Comparison of ENCODE assay signal across 9 cellular contexts in genomic region chr5:7857361-7857760, GRCh38. TPM values are rescaled to one million over a fixed set of nuclear protein-coding genes. Genes with fewer than 3 reads are reported as not detected.
DNase-seq lines count a peak whose midpoint lies in the region; ATAC-seq, FAIRE-seq and TF ChIP-seq lines count a peak whose summit lies in the region.
"Had no signal": no experiment of that assay in that cellular context is flagged by ENCODE, and none has a peak within 500 bp of the region (broad histone marks: within the 10 kb centered on the region; RNA-seq: fewer than 3 reads in every experiment).

No MANE protein-coding gene starts in this region.

- H3K36me3 Mint-ChIP-seq in activated T-cell treated with anti-CD3 and anti-CD28 coated beads, Interleukin-2, amount 50 U/mL, for 24 hours (ENCODE audit: low read depth), result peaks cover 47% of the 10 kb centered on the region
- H3K36me3 Mint-ChIP-seq in HFFc6 (ENCODE audit: low read depth) (peaks cover 5% of the 10 kb centered on the region; the same call in 1 of the 2 replicates), WTC11 (peaks cover 15% of the 10 kb centered on the region)
- H3K36me3 Mint-ChIP-seq in stimulated activated effector memory CD8-positive, alpha-beta T cell treated with anti-CD3 and anti-CD28 coated beads, Interleukin-12 subunit alpha, Interleukin-12 subunit beta, amount 100 ng/mL, for 72 hours, result peaks cover 44% of the 10 kb centered on the region

- POLR2A ChIA-PET in WTC11 (lab: Charles Lee), result no interaction called here

- peak overlapping the region; percentile 11 for H3K27ac Mint-ChIP-seq in activated T-cell treated with anti-CD3 and anti-CD28 coated beads, Interleukin-2, amount 50 U/mL, for 24 hours
- H3K27ac Mint-ChIP-seq in HFFc6, result peak overlapping the region; percentile 29; the same call in 1 of the 2 replicates
- H3K27ac Mint-ChIP-seq in WTC11, result no peak overlapping the region
- peak overlapping the region; percentile 60 for H3K27ac Mint-ChIP-seq in stimulated activated effector memory CD8-positive, alpha-beta T cell treated with anti-CD3 and anti-CD28 coated beads, Interleukin-12 subunit alpha, Interleukin-12 subunit beta, amount 100 ng/mL, for 72 hours
- H3K27ac Mint-ChIP-seq: B cell had no signal

- H3K4me1 Mint-ChIP-seq in activated T-cell treated with anti-CD3 and anti-CD28 coated beads, Interleukin-2, amount 50 U/mL, for 24 hours (ENCODE audit: low read depth), result peaks cover 19% of the 10 kb centered on the region
- H3K4me1 Mint-ChIP-seq in HFFc6 (ENCODE audit: low read depth), result peaks cover 11% of the 10 kb centered on the region
- peaks cover 2% of the 10 kb centered on the region; the same call in 1 of the 2 replicates for H3K4me1 Mint-ChIP-seq in WTC11
- H3K4me1 Mint-ChIP-seq in stimulated activated effector memory CD8-positive, alpha-beta T cell treated with anti-CD3 and anti-CD28 coated beads, Interleukin-12 subunit alpha, Interleukin-12 subunit beta, amount 100 ng/mL, for 72 hours, result peaks cover 16% of the 10 kb centered on the region

- no peak overlapping the region for H3K4me3 Mint-ChIP-seq in activated T-cell treated with anti-CD3 and anti-CD28 coated beads, Interleukin-2, amount 50 U/mL, for 24 hours
- no peak overlapping the region for H3K4me3 Mint-ChIP-seq in HFFc6
- H3K4me3 Mint-ChIP-seq in WTC11, result no peak overlapping the region
- H3K4me3 Mint-ChIP-seq in stimulated activated effector memory CD8-positive, alpha-beta T cell treated with anti-CD3 and anti-CD28 coated beads, Interleukin-12 subunit alpha, Interleukin-12 subunit beta, amount 100 ng/mL, for 72 hours, result no peak overlapping the region
- H3K4me3 Mint-ChIP-seq: B cell had no signal

- FAIRE-seq in HTR-8/SVneo (lab: Jason Lieb, UNC), result no peak

- no peak for DNase-seq in activated T-cell treated with anti-CD3 and anti-CD28 coated beads, Interleukin-2, amount 50 U/mL, for 24 hours
- no peak for DNase-seq in activated T-cell treated with anti-CD3 and anti-CD28 coated beads, Interleukin-2, amount 50 U/mL, for 48 hours
- no peak for DNase-seq in HFFc6
- no peak for DNase-seq in WTC11 (ENCODE audit: low spot score)
- DNase-seq in stimulated activated effector memory CD8-positive, alpha-beta T cell treated with anti-CD3 and anti-CD28 coated beads, Interleukin-12 subunit alpha, Interleukin-12 subunit beta, amount 100 ng/mL, for 72 hours (ENCODE audit: low spot score in 2 of 2), result no peak
- DNase-seq in occipital lobe (lab: John Stamatoyannopoulos, UW), result no peak
- DNase-seq in HTR-8/SVneo (ENCODE audit: insufficient read length, low spot score), result no peak

- CTCF ChIA-PET in WTC11 (lab: Charles Lee), result interaction anchor here (0.7 to 3.9 kb wide), 9 partner anchors 10 to 1037 kb away, joined by 3 to 32 read pairs (median 5); partner anchors contain the start of genes FASTKD3 and MTRR

- TF ChIP-seq CTCF in HFFc6 (IDR thresholded peaks at IDR 0.05), result no peak
- no peak for TF ChIP-seq CTCF in WTC11 (IDR thresholded peaks at IDR 0.05)

- peak; percentile 45 for ATAC-seq in WTC11
- ATAC-seq in stimulated activated effector memory CD8-positive, alpha-beta T cell treated with anti-CD3 and anti-CD28 coated beads, Interleukin-12 subunit alpha, Interleukin-12 subunit beta, amount 100 ng/mL, for 72 hours, result no peak

- H3K27me3 Mint-ChIP-seq in activated T-cell treated with anti-CD3 and anti-CD28 coated beads, Interleukin-2, amount 50 U/mL, for 24 hours, result no peaks in the 10 kb centered on the region
- H3K27me3 Mint-ChIP-seq in HFFc6 (ENCODE audit: insufficient read depth) (peaks cover 5% of the 10 kb centered on the region), WTC11 (ENCODE audit: low read depth) (peaks cover 10% of the 10 kb centered on the region)
- H3K27me3 Mint-ChIP-seq: B cell had no signal

- peaks cover 2% of the 10 kb centered on the region for H3K9me3 Mint-ChIP-seq in activated T-cell treated with anti-CD3 and anti-CD28 coated beads, Interleukin-2, amount 50 U/mL, for 24 hours
- H3K9me3 Mint-ChIP-seq in HFFc6 (no peaks in the 10 kb centered on the region), WTC11 (peaks cover 13% of the 10 kb centered on the region)
- H3K9me3 Mint-ChIP-seq in stimulated activated effector memory CD8-positive, alpha-beta T cell treated with anti-CD3 and anti-CD28 coated beads, Interleukin-12 subunit alpha, Interleukin-12 subunit beta, amount 100 ng/mL, for 72 hours, result peaks cover 2% of the 10 kb centered on the region

TF ChIP-seq in WTC11, 78 proteins besides CTCF, POLR2A, EP300 and RAD21 (continues in another document):
- TF ChIP-seq ZBTB43 (CRISPR knock-in tag; IDR thresholded peaks at IDR 0.05) (no peak), ZNF138 (CRISPR knock-in tag; conservative IDR thresholded peaks at IDR 0.05) (no peak), ZNF425 (CRISPR knock-in tag; conservative IDR thresholded peaks at IDR 0.05) (no peak), ETV6 (CRISPR knock-in tag; IDR thresholded peaks at IDR 0.05) (no peak), EMX1 (CRISPR knock-in tag; IDR thresholded peaks at IDR 0.05) (no peak), ARID4B (CRISPR knock-in tag; IDR thresholded peaks at IDR 0.05; ENCODE audit: borderline replicate concordance) (no peak), GTF2I (CRISPR knock-in tag; conservative IDR thresholded peaks at IDR 0.05) (no peak), ZNF232 (CRISPR knock-in tag; IDR thresholded peaks at IDR 0.05) (no peak), ZNF416 (CRISPR knock-in tag; IDR thresholded peaks at IDR 0.05) (no peak), CBFB (CRISPR knock-in tag; IDR thresholded peaks at IDR 0.05; ENCODE audit: low read depth) (no peak), KAT7 (CRISPR knock-in tag; IDR thresholded peaks at IDR 0.05; ENCODE audit: borderline replicate concordance) (no peak)

RNA-seq across cellular contexts. Expression of gene CFAP90, which starts 6.4 kb away (rescaled TPM):
- not detected for total RNA-seq in HFFc6 (2021; fragmentation: NEBNext Ultra II Directional; extraction: Animal tissue kit (Norgen Biotek cat#: 25700))
- total RNA-seq in WTC11 (2021) (0.21 to 0.64 TPM (median 0.33 TPM) in 3 replicates), occipital lobe (2.2 TPM)
- total RNA-seq: B cell, SJSA1 had no signal

RNA-seq across cellular contexts. Expression of gene FASTKD3, which starts 11.5 kb away (rescaled TPM):
- 1 to 10 TPM; 6.6 to 8.5 (median 7.9) TPM for total RNA-seq in HFFc6 (2021; fragmentation: NEBNext Ultra II Directional; extraction: Animal tissue kit (Norgen Biotek cat#: 25700))
- total RNA-seq in WTC11 (2021), result 7.8 to 9.6 TPM (median 8.7 TPM) in 3 replicates
- 21.4 TPM for total RNA-seq in occipital lobe

RNA-seq across cellular contexts. Expression of gene MTRR, which starts 11.6 kb away (rescaled TPM):
- 10 to 100 TPM; 33.8 to 44.1 (median 37.0) TPM for total RNA-seq in HFFc6 (2021; fragmentation: NEBNext Ultra II Directional; extraction: Animal tissue kit (Norgen Biotek cat#: 25700))
- 39.1 to 46.9 TPM (median 42.3 TPM) in 3 replicates for total RNA-seq in WTC11 (2021)
- 29.9 TPM for total RNA-seq in occipital lobe
